Comparison of ENCODE assay signal across 1 cellular context in the genomic region with DNA sequence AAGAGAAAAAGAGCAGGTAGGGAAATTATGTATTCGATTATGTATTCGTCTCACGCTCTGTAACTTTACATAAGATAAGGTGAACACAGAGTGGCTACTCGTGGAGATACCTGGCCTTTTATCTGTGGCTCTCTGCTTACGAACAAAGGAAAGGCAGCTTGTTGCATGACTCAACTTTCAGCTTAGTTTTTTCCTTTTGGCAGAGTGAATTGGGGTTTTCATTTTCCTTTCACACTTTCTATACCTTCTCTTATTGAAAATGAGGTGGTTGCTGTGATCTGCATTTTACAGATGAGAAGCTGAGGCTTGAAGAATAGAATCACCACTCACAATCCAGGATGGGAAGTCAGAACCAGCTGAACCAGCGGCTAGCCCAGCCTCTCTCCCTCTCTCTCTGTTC.
TF ChIP-seq lines count a peak whose summit lies in the region.

No MANE protein-coding gene starts in this region.

TF ChIP-seq in H1, 55 proteins besides CTCF, POLR2A, EP300 and RAD21:
- no peak for TF ChIP-seq SP4 (IDR thresholded peaks at IDR 0.05; ENCODE audit: low read length)
- no peak for TF ChIP-seq SAP30 (IDR thresholded peaks at IDR 0.05; ENCODE audit: insufficient read depth, insufficient replicate concordance, low read length)
- TF ChIP-seq FOSL1 (IDR thresholded peaks at IDR 0.05; ENCODE audit: insufficient read depth, low read depth, low read length): no peak
- TF ChIP-seq, protein P1, sequence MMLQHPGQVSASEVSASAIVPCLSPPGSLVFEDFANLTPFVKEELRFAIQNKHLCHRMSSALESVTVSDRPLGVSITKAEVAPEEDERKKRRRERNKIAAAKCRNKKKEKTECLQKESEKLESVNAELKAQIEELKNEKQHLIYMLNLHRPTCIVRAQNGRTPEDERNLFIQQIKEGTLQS (IDR thresholded peaks at IDR 0.05; ENCODE audit: insufficient read depth, low read depth, low read length): no peak
- no peak for TF ChIP-seq KDM4A (IDR thresholded peaks at IDR 0.05; ENCODE audit: low read depth, low read length, severe bottlenecking)
- TF ChIP-seq YY1 (IDR thresholded peaks at IDR 0.05; ENCODE audit: low read depth, low read length): no peak
